ENCODE assay signal across 8 cellular contexts in the genomic region with DNA sequence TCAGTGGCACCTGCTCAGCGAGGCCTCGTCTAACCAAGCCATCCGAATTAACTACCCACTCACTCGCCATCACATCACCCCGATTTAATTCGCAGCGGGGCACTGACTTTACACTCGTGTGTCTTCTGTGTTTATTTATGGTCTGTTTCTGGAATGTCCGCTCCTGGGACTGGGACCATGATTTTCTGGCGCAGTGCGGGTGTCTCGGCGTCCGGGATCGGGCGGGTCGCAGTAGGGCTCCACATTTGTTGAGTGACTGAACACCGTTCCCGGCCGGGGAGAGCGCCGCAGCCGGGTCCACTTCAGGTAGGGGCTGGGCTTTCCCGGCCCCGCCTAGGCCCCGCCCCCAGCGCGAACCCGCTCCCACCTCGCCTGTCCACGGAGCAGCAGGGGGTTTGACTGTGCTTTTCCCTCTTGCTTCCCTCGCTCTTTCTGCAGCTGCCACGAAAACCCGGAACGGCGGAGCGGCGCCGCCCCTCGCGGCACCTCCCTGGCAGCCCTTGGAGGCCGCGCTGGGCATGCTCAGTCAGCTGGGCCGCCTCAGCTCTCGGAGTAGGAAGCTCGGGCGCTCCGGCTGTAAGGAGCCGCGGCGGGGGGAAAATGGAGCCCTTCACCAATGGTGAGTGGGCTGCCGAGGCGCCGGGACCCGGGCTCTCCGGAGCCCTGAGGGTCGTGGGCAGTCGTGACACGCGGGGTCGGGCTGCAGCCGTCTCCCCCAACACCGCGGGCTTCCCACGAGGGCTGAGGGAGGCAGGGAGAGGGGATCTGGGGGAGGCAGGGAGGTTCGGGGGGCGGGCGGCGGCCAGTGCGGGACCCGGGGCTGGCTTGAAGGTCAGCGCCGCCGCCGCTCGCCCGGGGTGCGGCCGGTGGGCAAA. TPM values are rescaled to one million over a fixed set of nuclear protein-coding genes. Genes with fewer than 3 reads are reported as not detected.
A peak's percentile ranks its signal among the peaks of the same experiment; 100 is the strongest.
DNase-seq lines count a peak whose midpoint lies in the region; FAIRE-seq and TF ChIP-seq lines count a peak whose summit lies in the region.

A gene (plus strand): TSS at position 525 of the 875 bp plus-strand sequence. CDS start 76 bp downstream, at position 601.

- H3K9me3 Mint-ChIP-seq in activated naive CD4-positive, alpha-beta T cell treated with anti-CD3 and anti-CD28 coated beads for 36 hours: no peaks in the 10 kb centered on the region

- no peak for FAIRE-seq in frontal cortex (lab: Jason Lieb, UNC)

- no peaks in the 10 kb centered on the region for H3K36me3 ChIP-seq in neutrophil

- H3K4me3 Mint-ChIP-seq in activated naive CD4-positive, alpha-beta T cell treated with anti-CD3 and anti-CD28 coated beads for 36 hours: peak within 1 kb of the TSS; percentile 85

- peak within 1 kb of the TSS; percentile 85 to 93 for H3K4me3 ChIP-seq in neutrophil (ENCODE audit: low read depth in 1 of 2, low read length in 1 of 2)

- CTCF ChIA-PET in HEK293T (lab: Yijun Ruan, JAX): interaction anchor here (1.1 kb wide), 1 partner anchor 67 kb away, joined by 5 read pairs; no protein-coding TSS in a partner anchor
- CTCF ChIA-PET in activated naive CD4-positive, alpha-beta T cell treated with anti-CD3 and anti-CD28 coated beads for 36 hours (lab: Charles Lee): interaction anchor here (0.6 to 1.8 kb wide), 8 partner anchors 22 to 407 kb away, joined by 3 to 5 read pairs (median 4); no protein-coding TSS in a partner anchor

- DNase-seq in GDM1 (lab: John Stamatoyannopoulos, UW): peak; percentile 97
- DNase-seq in HEK293T (ENCODE audit: extremely low spot score): peak; percentile 89
- peak; percentile 94 for DNase-seq in MV-4-11 (lab: John Stamatoyannopoulos, UW)
- DNase-seq in SK-MEL-5 (ENCODE audit: low read depth, low spot score): peak; percentile 96
- peak; percentile 95 for DNase-seq in activated naive CD4-positive, alpha-beta T cell treated with anti-CD3 and anti-CD28 coated beads for 36 hours
- DNase-seq in frontal cortex (ENCODE audit: low spot score in 2 of 2): peak; percentile 79 to 86
- DNase-seq in substantia nigra (lab: John Stamatoyannopoulos, UW): peak; percentile 75 to 97 (median 93)

- H3K27me3 Mint-ChIP-seq in activated naive CD4-positive, alpha-beta T cell treated with anti-CD3 and anti-CD28 coated beads for 36 hours (ENCODE audit: low read depth): no peaks in the 10 kb centered on the region

- intact Hi-C loops in activated naive CD4-positive, alpha-beta T cell treated with anti-CD3 and anti-CD28 coated beads for 36 hours (cut with micrococcal nuclease): loop anchor here (1.0 to 2.0 kb wide), 18 partner anchors 16 to 1994 kb away; a partner anchor contains a TSS

- H3K4me1 ChIP-seq in neutrophil (ENCODE audit: control insufficient read depth in 1 of 2, insufficient read depth in 1 of 2, low read depth in 1 of 2, low read length in 1 of 2): peaks cover 38 to 44% of the 10 kb centered on the region in 2 experiments

- H3K27ac ChIP-seq in neutrophil: peak within 1 kb of the TSS; percentile 96
- H3K27ac ChIP-seq in substantia nigra (ENCODE audit: low read depth, low read length, poor library complexity, severe bottlenecking): peak within 1 kb of the TSS; percentile 99

- H3K27ac Mint-ChIP-seq in activated naive CD4-positive, alpha-beta T cell treated with anti-CD3 and anti-CD28 coated beads for 36 hours: peak within 1 kb of the TSS; percentile 99

- in situ Hi-C loops in SK-MEL-5 (cut with HindIII; ENCODE audit: low pct_unique_long_range_greater_than_20kb, low sequenced_read_pairs): no loop called here

- peak; percentile 2 for TF ChIP-seq CTCF in neutrophil (IDR thresholded peaks at IDR 0.05)

- no peaks in the 10 kb centered on the region for H3K27me3 ChIP-seq in neutrophil

- POLR2A ChIA-PET in HEK293T (lab: Yijun Ruan, JAX): interaction anchor here (0.9 to 1.7 kb wide), 9 partner anchors 10 to 226 kb away, joined by 3 to 8 read pairs (median 4); a partner anchor contains a TSS

- no peaks in the 10 kb centered on the region for H3K9me3 ChIP-seq in neutrophil

- H3K4me1 Mint-ChIP-seq in activated naive CD4-positive, alpha-beta T cell treated with anti-CD3 and anti-CD28 coated beads for 36 hours (ENCODE audit: low read depth): peaks cover 50% of the 10 kb centered on the region

- peaks cover 22% of the 10 kb centered on the region for H3K36me3 Mint-ChIP-seq in activated naive CD4-positive, alpha-beta T cell treated with anti-CD3 and anti-CD28 coated beads for 36 hours (ENCODE audit: low read depth)

TF ChIP-seq in HEK293T, 16 proteins besides CTCF, POLR2A, EP300 and RAD21:
- no peak for TF ChIP-seq ZNF384 (IDR thresholded peaks at IDR 0.05)
- TF ChIP-seq L3MBTL2 (conservative IDR thresholded peaks at IDR 0.05): peak; percentile 66
- TF ChIP-seq FOXK2 (IDR thresholded peaks at IDR 0.05): no peak
- no peak for TF ChIP-seq FOXM1 (IDR thresholded peaks at IDR 0.05; ENCODE audit: borderline replicate concordance)
- TF ChIP-seq, protein P1, sequence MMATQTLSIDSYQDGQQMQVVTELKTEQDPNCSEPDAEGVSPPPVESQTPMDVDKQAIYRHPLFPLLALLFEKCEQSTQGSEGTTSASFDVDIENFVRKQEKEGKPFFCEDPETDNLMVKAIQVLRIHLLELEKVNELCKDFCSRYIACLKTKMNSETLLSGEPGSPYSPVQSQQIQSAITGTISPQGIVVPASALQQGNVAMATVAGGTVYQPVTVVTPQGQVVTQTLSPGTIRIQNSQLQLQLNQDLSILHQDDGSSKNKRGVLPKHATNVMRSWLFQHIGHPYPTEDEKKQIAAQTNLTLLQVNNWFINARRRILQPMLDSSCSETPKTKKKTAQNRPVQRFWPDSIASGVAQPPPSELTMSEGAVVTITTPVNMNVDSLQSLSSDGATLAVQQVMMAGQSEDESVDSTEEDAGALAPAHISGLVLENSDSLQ (IDR thresholded peaks at IDR 0.05): peak; percentile 69
- TF ChIP-seq SUZ12 (IDR thresholded peaks at IDR 0.05): no peak
- TF ChIP-seq FOXA1 (IDR thresholded peaks at IDR 0.05): no peak
- no peak for TF ChIP-seq ARNT (IDR thresholded peaks at IDR 0.05)
- no peak for TF ChIP-seq BHLHE40 (IDR thresholded peaks at IDR 0.05; ENCODE audit: borderline replicate concordance)
- no peak for TF ChIP-seq TARDBP (IDR thresholded peaks at IDR 0.05)
- peak; percentile 76; the same call in 1 of the 2 replicates for TF ChIP-seq CTBP1 (IDR thresholded peaks at IDR 0.05; ENCODE audit: borderline replicate concordance)
- no peak for TF ChIP-seq HDGF (IDR thresholded peaks at IDR 0.05; ENCODE audit: borderline replicate concordance)
- no peak for TF ChIP-seq NFRKB (IDR thresholded peaks at IDR 0.05)

RNA-seq across cellular contexts. Expression of the gene that starts here (rescaled TPM):
- 35.3 and 39.3 TPM in 2 replicates for total RNA-seq in SK-MEL-5 (2014; rRNA removed; shearing (Covaris generic))
- 10.7 and 15.0 TPM in 2 replicates for polyA plus RNA-seq in SK-MEL-5 (2015; cell fraction: cytosol; rRNA removed)
- 12.9 and 13.3 TPM in 2 replicates for polyA plus RNA-seq in SK-MEL-5 (2015; cell fraction: nucleus; rRNA removed)
- total RNA-seq in activated naive CD4-positive, alpha-beta T cell treated with anti-CD3 and anti-CD28 coated beads for 36 hours: 10 to 100 TPM; 76.1 to 77.7 TPM
- 49.7 TPM for total RNA-seq in frontal cortex

Comparison
In these comparisons a context has a peak if more than half of its experiments do, and no peak if none do; other contexts are left out.
1. Peak in every context shown above with its lines: DNase-seq, H3K4me3 ChIP-seq and H3K27ac ChIP-seq.